ENCODE assay signal across 8 cellular contexts in genomic region chr3:129277829-129278271, GRCh38. TPM values are rescaled to one million over a fixed set of nuclear protein-coding genes. Genes with fewer than 3 reads are reported as not detected.
DNase-seq lines count a peak whose midpoint lies in the region; ATAC-seq, FAIRE-seq and TF ChIP-seq lines count a peak whose summit lies in the region.

No MANE protein-coding gene starts in this region.

- peak overlapping the region; percentile 70; the same call in 2 of the 3 replicates for H3K4me3 ChIP-seq in A549
- peak overlapping the region; percentile 85 for H3K4me3 ChIP-seq in H7 (ENCODE audit: insufficient read depth, low read depth, low read length)
- H3K4me3 ChIP-seq in iPS-18a (ENCODE audit: low read length), result peak overlapping the region; percentile 93

- CTCF ChIA-PET in A549 (lab: Yijun Ruan, JAX), result interaction anchor here (1.3 kb wide), 1 partner anchor 39 kb away, joined by 5 read pairs; a partner anchor contains a TSS

- peaks cover 12 to 25% of the 10 kb centered on the region in 2 donors for H3K36me3 Mint-ChIP-seq in activated naive CD4-positive, alpha-beta T cell treated with anti-CD3 and anti-CD28 coated beads, Interleukin-2, amount 50 U/mL, for 72 hours

- peak overlapping the region; percentile 85 to 100 for H3K27ac ChIP-seq in A549
- H3K27ac ChIP-seq in iPS-18a (ENCODE audit: low read length), result peak overlapping the region; percentile 68

- peak overlapping the region; percentile 77 for H3K4me2 ChIP-seq in A549

- no peaks in the 10 kb centered on the region for H3K9me3 Mint-ChIP-seq in activated naive CD4-positive, alpha-beta T cell treated with anti-CD3 and anti-CD28 coated beads, Interleukin-2, amount 50 U/mL, for 72 hours
- no peaks in the 10 kb centered on the region for H3K9me3 Mint-ChIP-seq in stimulated activated naive CD8-positive, alpha-beta T cell treated with anti-CD3 and anti-CD28 coated beads, Interleukin-15, amount 100 ng/mL, for 72 hours

- peaks cover 66% of the 10 kb centered on the region for H3K4me1 Mint-ChIP-seq in stimulated activated naive CD8-positive, alpha-beta T cell treated with anti-CD3 and anti-CD28 coated beads, Interleukin-15, amount 100 ng/mL, for 72 hours

- H3K4me3 Mint-ChIP-seq in stimulated activated naive CD8-positive, alpha-beta T cell treated with anti-CD3 and anti-CD28 coated beads, Interleukin-15, amount 100 ng/mL, for 72 hours, result peak overlapping the region; percentile 87 to 92

- no peak for TF ChIP-seq POLR2A in A549 (IDR thresholded peaks at IDR 0.05; ENCODE audit: low read length)

- H3K36me3 ChIP-seq in H7 (replicated peaks; ENCODE audit: control insufficient read depth, insufficient read depth, low read length), result peaks cover 21% of the 10 kb centered on the region
- H3K36me3 ChIP-seq in iPS-18a (ENCODE audit: control insufficient read depth, low read depth, low read length), result peaks cover 44% of the 10 kb centered on the region

- peak overlapping the region; percentile 93 to 97 for H3K27ac Mint-ChIP-seq in activated naive CD4-positive, alpha-beta T cell treated with anti-CD3 and anti-CD28 coated beads, Interleukin-2, amount 50 U/mL, for 72 hours
- peak overlapping the region; percentile 72 to 98 for H3K27ac Mint-ChIP-seq in stimulated activated naive CD8-positive, alpha-beta T cell treated with anti-CD3 and anti-CD28 coated beads, Interleukin-15, amount 100 ng/mL, for 72 hours

- no peaks in the 10 kb centered on the region for H3K9me3 ChIP-seq in A549
- H3K9me3 ChIP-seq in iPS-18a (ENCODE audit: control insufficient read depth, low read depth, low read length), result no peaks in the 10 kb centered on the region

- DNase-seq in A549 (ENCODE audit: low read depth in 1 of 2, low spot score in 1 of 2) (peak in 1 of 2 experiments; percentile 8), H7 (peak; percentile 57), NCI-H524 treated with DMSO at 0.1 percent for 48 hours (lab: John Stamatoyannopoulos, UW) (no peak), GM19240 (ENCODE audit: insufficient read length, low spot score) (no peak)
- DNase-seq in activated naive CD4-positive, alpha-beta T cell treated with anti-CD3 and anti-CD28 coated beads, Interleukin-2, amount 50 U/mL, for 72 hours (ENCODE audit: low spot score in 2 of 2), result no peak
- DNase-seq in stimulated activated naive CD8-positive, alpha-beta T cell treated with anti-CD3 and anti-CD28 coated beads, Interleukin-15, amount 100 ng/mL, for 72 hours, result no peak

- no peaks in the 10 kb centered on the region for H3K27me3 ChIP-seq in H7 (ENCODE audit: control insufficient read depth, insufficient read depth, low read length)
- H3K27me3 ChIP-seq in iPS-18a (ENCODE audit: control insufficient read depth, insufficient read depth, low read length), result no peaks in the 10 kb centered on the region

- no peak for TF ChIP-seq CTCF in A549 (IDR thresholded peaks at IDR 0.05)

- TF ChIP-seq RAD21 in A549 (conservative IDR thresholded peaks at IDR 0.05 in 1 of 2, IDR thresholded peaks at IDR 0.05 in 1 of 2), result no peak

- H3K4me1 ChIP-seq in A549 (peaks cover 22% of the 10 kb centered on the region), iPS-18a (ENCODE audit: control insufficient read depth, low read depth, low read length) (peaks cover 13% of the 10 kb centered on the region)

- FAIRE-seq in A549 (lab: Jason Lieb, UNC), result no peak

- H3K9ac ChIP-seq in iPS-18a (ENCODE audit: low read length), result peak overlapping the region; percentile 79

- no peak for TF ChIP-seq EP300 in A549 (IDR thresholded peaks at IDR 0.05)

- POLR2A ChIA-PET in A549 (lab: Yijun Ruan, JAX), result interaction anchor here (0.6 kb wide), 1 partner anchor 128 kb away, joined by 4 read pairs; no protein-coding TSS in a partner anchor

- no peaks in the 10 kb centered on the region for H3K27me3 Mint-ChIP-seq in stimulated activated naive CD8-positive, alpha-beta T cell treated with anti-CD3 and anti-CD28 coated beads, Interleukin-15, amount 100 ng/mL, for 72 hours

- ATAC-seq in A549, result peak; percentile 17 to 41; a peak in 5 of 6 replicates
- ATAC-seq in activated naive CD4-positive, alpha-beta T cell treated with anti-CD3 and anti-CD28 coated beads, Interleukin-2, amount 50 U/mL, for 72 hours, result no peak
- ATAC-seq in stimulated activated naive CD8-positive, alpha-beta T cell treated with anti-CD3 and anti-CD28 coated beads, Interleukin-15, amount 100 ng/mL, for 72 hours, result no peak
- no peak for ATAC-seq in esophagus mucosa

- 90% methylated on average over 11 of the region's 11 CpGs for WGBS in A549 (ENCODE audit: missing lambda C conversion rate)

TF ChIP-seq in A549, 52 proteins besides CTCF, POLR2A, EP300 and RAD21:
- TF ChIP-seq JUNB (IDR thresholded peaks at IDR 0.05) (no peak), CBX8 (IDR thresholded peaks at IDR 0.05) (no peak), ZC3H11A (IDR thresholded peaks at IDR 0.05) (no peak), RFX5 (IDR thresholded peaks at IDR 0.05) (no peak), E2F6 (IDR thresholded peaks at IDR 0.05; ENCODE audit: borderline replicate concordance, low read depth) (no peak), MYC (IDR thresholded peaks at IDR 0.05; ENCODE audit: borderline replicate concordance, low read length) (no peak), CEBPB (IDR thresholded peaks at IDR 0.05) (no peak), HOXB5 (CRISPR knock-in tag; IDR thresholded peaks at IDR 0.05) (no peak), HOXB13 (CRISPR knock-in tag; IDR thresholded peaks at IDR 0.05; ENCODE audit: low read depth) (no peak), EHMT2 (IDR thresholded peaks at IDR 0.05; ENCODE audit: low read depth) (no peak), ZFP36 (IDR thresholded peaks at IDR 0.05; ENCODE audit: borderline replicate concordance, partially characterized antibody) (no peak), PBX3 (IDR thresholded peaks at IDR 0.05) (no peak)
- TF ChIP-seq, protein P1, sequence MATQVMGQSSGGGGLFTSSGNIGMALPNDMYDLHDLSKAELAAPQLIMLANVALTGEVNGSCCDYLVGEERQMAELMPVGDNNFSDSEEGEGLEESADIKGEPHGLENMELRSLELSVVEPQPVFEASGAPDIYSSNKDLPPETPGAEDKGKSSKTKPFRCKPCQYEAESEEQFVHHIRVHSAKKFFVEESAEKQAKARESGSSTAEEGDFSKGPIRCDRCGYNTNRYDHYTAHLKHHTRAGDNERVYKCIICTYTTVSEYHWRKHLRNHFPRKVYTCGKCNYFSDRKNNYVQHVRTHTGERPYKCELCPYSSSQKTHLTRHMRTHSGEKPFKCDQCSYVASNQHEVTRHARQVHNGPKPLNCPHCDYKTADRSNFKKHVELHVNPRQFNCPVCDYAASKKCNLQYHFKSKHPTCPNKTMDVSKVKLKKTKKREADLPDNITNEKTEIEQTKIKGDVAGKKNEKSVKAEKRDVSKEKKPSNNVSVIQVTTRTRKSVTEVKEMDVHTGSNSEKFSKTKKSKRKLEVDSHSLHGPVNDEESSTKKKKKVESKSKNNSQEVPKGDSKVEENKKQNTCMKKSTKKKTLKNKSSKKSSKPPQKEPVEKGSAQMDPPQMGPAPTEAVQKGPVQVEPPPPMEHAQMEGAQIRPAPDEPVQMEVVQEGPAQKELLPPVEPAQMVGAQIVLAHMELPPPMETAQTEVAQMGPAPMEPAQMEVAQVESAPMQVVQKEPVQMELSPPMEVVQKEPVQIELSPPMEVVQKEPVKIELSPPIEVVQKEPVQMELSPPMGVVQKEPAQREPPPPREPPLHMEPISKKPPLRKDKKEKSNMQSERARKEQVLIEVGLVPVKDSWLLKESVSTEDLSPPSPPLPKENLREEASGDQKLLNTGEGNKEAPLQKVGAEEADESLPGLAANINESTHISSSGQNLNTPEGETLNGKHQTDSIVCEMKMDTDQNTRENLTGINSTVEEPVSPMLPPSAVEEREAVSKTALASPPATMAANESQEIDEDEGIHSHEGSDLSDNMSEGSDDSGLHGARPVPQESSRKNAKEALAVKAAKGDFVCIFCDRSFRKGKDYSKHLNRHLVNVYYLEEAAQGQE (IDR thresholded peaks at IDR 0.05), result no peak
TF ChIP-seq in A549: peak in this region for 0.

RNA-seq across cellular contexts. Expression of gene HMCES, which starts 0.8 kb away (rescaled TPM):
- 35.2 and 38.3 TPM in 2 replicates for polyA plus RNA-seq in A549 (2011; rRNA removed)
- 37.2 and 39.2 TPM in 2 replicates for polyA plus RNA-seq in A549 (2012; cell fraction: cytosol; rRNA removed)
- 18.9 and 27.4 TPM in 2 replicates for polyA plus RNA-seq in A549 (2012; cell fraction: nucleus; rRNA removed)
- polyA plus RNA-seq in A549 (2017; fragmentation: RNase III; extraction: RNeasy Plus Mini Kit Qiagen cat#74134 plus additional on column Dnase treatment), result 38.1 to 40.1 TPM (median 39.9 TPM) in 3 replicates
- polyA minus RNA-seq in A549 (2011; rRNA and poly(A)+ RNA removed), result 11.3 and 14.4 TPM in 2 replicates
- total RNA-seq in H7 (2014; rRNA removed; shearing (Covaris generic)), result 28.1 and 32.0 TPM in 2 replicates
- total RNA-seq in activated naive CD4-positive, alpha-beta T cell treated with anti-CD3 and anti-CD28 coated beads, Interleukin-2, amount 50 U/mL, for 72 hours, result 10 to 100 TPM; 58.5 to 78.7 TPM
- 37.2 TPM for total RNA-seq in esophagus mucosa

RNA-seq across cellular contexts. Expression of gene COPG1, which starts 28.4 kb away (rescaled TPM):
- polyA plus RNA-seq in A549 (2011; rRNA removed) (86.5 and 90.2 TPM in 2 replicates), A549 (2017; fragmentation: RNase III; extraction: RNeasy Plus Mini Kit Qiagen cat#74134 plus additional on column Dnase treatment) (72.2 to 90.0 TPM (median 80.6 TPM) in 3 replicates)
- polyA plus RNA-seq in A549 (2012; cell fraction: cytosol; rRNA removed), result 40.8 and 42.1 TPM in 2 replicates
- polyA plus RNA-seq in A549 (2012; cell fraction: nucleus; rRNA removed), result 64.5 and 70.3 TPM in 2 replicates
- 183 and 220 TPM in 2 replicates for polyA minus RNA-seq in A549 (2011; rRNA and poly(A)+ RNA removed)
- total RNA-seq in H7 (2014; rRNA removed; shearing (Covaris generic)), result 138 TPM in 2 replicates
- 100 to 1,000 TPM; 130 to 147 TPM for total RNA-seq in activated naive CD4-positive, alpha-beta T cell treated with anti-CD3 and anti-CD28 coated beads, Interleukin-2, amount 50 U/mL, for 72 hours
- total RNA-seq in esophagus mucosa, result 87.8 TPM

Comparison
In these comparisons a context has a peak if more than half of its experiments do, and no peak if none do; other contexts are left out.
1. ATAC-seq: peak in A549 (2 of 2); none in activated naive CD4-positive, alpha-beta T cell treated with anti-CD3 and anti-CD28 coated beads, Interleukin-2, amount 50 U/mL, for 72 hours (0 of 2), stimulated activated naive CD8-positive, alpha-beta T cell treated with anti-CD3 and anti-CD28 coated beads, Interleukin-15, amount 100 ng/mL, for 72 hours (single experiment) and esophagus mucosa (single experiment).
2. Peak in every context shown above with its lines, with median percentiles within 50 percentile points of each other: H3K4me3 ChIP-seq.